In genomic region chr10:132163278-132163765, GRCh38 we compare ENCODE assay signal across 8 cellular contexts. TPM values are rescaled to one million over a fixed set of nuclear protein-coding genes. Genes with fewer than 3 reads are reported as not detected.
DNase-seq lines count a peak whose midpoint lies in the region; ATAC-seq, FAIRE-seq and TF ChIP-seq lines count a peak whose summit lies in the region.

No MANE protein-coding gene starts in this region.

- no peaks in the 10 kb centered on the region for H3K36me3 ChIP-seq in right atrium auricular region
- H3K36me3 ChIP-seq in H1 (ENCODE audit: control insufficient read depth in 2 of 4, insufficient read depth in 4 of 4, low read length in 3 of 4) = no peaks in the 10 kb centered on the region

- H2BK20ac ChIP-seq in H1 (ENCODE audit: low read length) = no peak overlapping the region

- H4K5ac ChIP-seq in H1 (ENCODE audit: insufficient read length, low read depth, low read length) = no peak overlapping the region

- peak overlapping the region; percentile 80 for H3K4ac ChIP-seq in H1 (replicated peaks; ENCODE audit: insufficient read length, low read depth, low read length)

- H3K4me1 ChIP-seq in right atrium auricular region = peaks cover 0 to 25% of the 10 kb centered on the region in 2 donors
- peaks cover 0 to 17% (median 12%) of the 10 kb centered on the region in 4 experiments; a peak in 6 of 7 replicates for H3K4me1 ChIP-seq in H1 (replicated peaks in 1 of 4; ENCODE audit: control insufficient read depth in 3 of 4, insufficient read depth in 4 of 4, low read length in 3 of 4)

- H3K27me3 ChIP-seq in right atrium auricular region (no peaks in the 10 kb centered on the region), H1 (replicated peaks in 1 of 4; ENCODE audit: control insufficient read depth in 3 of 4, extremely low read depth in 1 of 4, insufficient read depth in 3 of 4, low read length in 3 of 4) (no peaks in the 10 kb centered on the region; a peak in 1 of 7 replicates)

- H3K9ac ChIP-seq in H1 (replicated peaks in 1 of 4; ENCODE audit: extremely low read depth in 1 of 4, low read depth in 3 of 4, low read length in 3 of 4) = no peak overlapping the region

- CTCF ChIA-PET in H1 (lab: Charles Lee; ENCODE audit: partially characterized antibody) = interaction anchor here (0.9 to 2.3 kb wide), 4 partner anchors 13 to 117 kb away, joined by 3 to 9 read pairs (median 3); no protein-coding TSS in a partner anchor

- H3K79me1 ChIP-seq in H1 (ENCODE audit: low read depth, low read length) = no peaks in the 10 kb centered on the region

- peak; percentile 99 for FAIRE-seq in H1 (lab: Jason Lieb, UNC)

- 0 out of 2 replicates have a peak overlapping the region, but pooled peaks have one; percentile 61 for H2BK15ac ChIP-seq in H1 (ENCODE audit: low read length)

- peak overlapping the region; percentile 47 for H3K56ac ChIP-seq in H1 (replicated peaks; ENCODE audit: insufficient read length, low read depth, low read length)

- H2BK120ac ChIP-seq in H1 (replicated peaks; ENCODE audit: low read depth, low read length) = no peak overlapping the region

- intact Hi-C loops in Right ventricle myocardium inferior (cut with DNase I) = no loop called here

- TF ChIP-seq EP300 in H1 (IDR thresholded peaks at IDR 0.05; ENCODE audit: borderline replicate concordance in 1 of 2, low read depth in 2 of 2, low read length in 2 of 2) = no peak

- DNase-seq in Right ventricle myocardium inferior (ENCODE audit: missing footprints) (no peak), right atrium auricular region (ENCODE audit: low spot score) (no peak), RPMI8226 (peak; percentile 44), H1 (ENCODE audit: low read depth in 1 of 2, low spot score in 2 of 2) (peak; percentile 73 to 95), activated gamma-delta T cell treated with Interleukin-2 at 50 U/mL for 16 hours (no peak), hepatic stellate cell (ENCODE audit: low spot score) (no peak)
- peak; percentile 84 for DNase-seq in stimulated activated CD4-positive, alpha-beta T cell treated with anti-CD3 and anti-CD28 coated beads, Interleukin-1b, Interleukin-23, amount 100 ng/mL, for 48 hours

- peak overlapping the region; percentile 96; the same call in 1 of the 2 replicates for H2BK12ac ChIP-seq in H1 (ENCODE audit: low read depth, low read length)

- POLR2A ChIA-PET in H1 (lab: Charles Lee; ENCODE audit: partially characterized antibody) = interaction anchor here (1.2 to 1.5 kb wide), 2 partner anchors 10 to 16 kb away, joined by 4 to 5 read pairs; no protein-coding TSS in a partner anchor

- no peak overlapping the region for H3K4me3 ChIP-seq in right atrium auricular region
- peak overlapping the region in 2 of 4 experiments; percentile 34 to 36; a peak in 3 of 8 replicates for H3K4me3 ChIP-seq in H1 (ENCODE audit: extremely low read depth in 1 of 4, insufficient read depth in 2 of 4, low read depth in 3 of 4, low read length in 4 of 4)

- peak overlapping the region; percentile 79 for H4K91ac ChIP-seq in H1 (replicated peaks; ENCODE audit: insufficient read length, low read length)

- H3K18ac ChIP-seq in H1 (ENCODE audit: extremely low read depth, low read length) = peak overlapping the region; percentile 62

- no peaks in the 10 kb centered on the region for H4K20me1 ChIP-seq in H1 (replicated peaks in 1 of 2; ENCODE audit: control insufficient read depth in 1 of 2, insufficient read depth in 2 of 2, low read length in 2 of 2)

- no peak overlapping the region for H3K23ac ChIP-seq in H1 (ENCODE audit: insufficient read length)

- no peak for TF ChIP-seq RAD21 in H1 (IDR thresholded peaks at IDR 0.05 in 1 of 2, conservative IDR thresholded peaks at IDR 0.05 in 1 of 2; ENCODE audit: low read depth in 2 of 2, low read length in 2 of 2)

- H3K27ac ChIP-seq in right atrium auricular region (no peak overlapping the region), H1 (ENCODE audit: low read depth, low read length) (no peak overlapping the region)

- H3K14ac ChIP-seq in H1 (ENCODE audit: insufficient read length) = no peak overlapping the region

- ATAC-seq in Right ventricle myocardium inferior (peak; percentile 45), HG03354 (IDR thresholded peaks at IDR 0.05; ENCODE audit: poor library complexity, severe bottlenecking, unreplicated experiment) (peak; percentile 85)

- H2AK5ac ChIP-seq in H1 (ENCODE audit: low read depth, low read length) = no peak overlapping the region; the same call in 1 of the 2 replicates

- no peak overlapping the region for H4K8ac ChIP-seq in H1 (ENCODE audit: extremely low read depth, insufficient read depth, low read length)

- H3K79me2 ChIP-seq in H1 (ENCODE audit: control insufficient read depth in 1 of 2, insufficient read depth in 2 of 2, low read length in 2 of 2) = no peaks in the 10 kb centered on the region

- H2AFZ ChIP-seq in H1 (ENCODE audit: low read length) = no peak overlapping the region

- TF ChIP-seq CTCF in right atrium auricular region (IDR thresholded peaks at IDR 0.05) (peak in 1 of 2 donors; percentile 32), H1 (IDR thresholded peaks at IDR 0.05; ENCODE audit: control extremely low read depth in 1 of 3, insufficient read depth in 1 of 3, low read depth in 1 of 3, low read length in 3 of 3) (peak in 2 of 3 experiments; percentile 65 to 72; a peak in 3 of 4 replicates)

- 50% methylated on average over 15 of the region's 16 CpGs; no CpG with 5 or more reads in 1 of the 2 experiments for WGBS in H1 (ENCODE audit: extremely low coverage in 1 of 2, insufficient coverage in 1 of 2, insufficient read length in 1 of 2, insufficient replicate concordance in 2 of 2, low coverage in 1 of 2, low lambda C conversion rate in 2 of 2, missing lambda C conversion rate in 1 of 2), 2 experiments

- H3K23me2 ChIP-seq in H1 (ENCODE audit: low read depth, low read length) = peaks cover 4% of the 10 kb centered on the region; the same call in 1 of the 2 replicates

- peak overlapping the region; percentile 49 to 56 for H3K4me2 ChIP-seq in H1 (ENCODE audit: insufficient read depth in 1 of 2, low read depth in 2 of 2, low read length in 2 of 2)

- no peaks in the 10 kb centered on the region for H3K9me3 ChIP-seq in right atrium auricular region
- H3K9me3 ChIP-seq in H1 (ENCODE audit: insufficient read depth in 2 of 2, low read depth in 1 of 2, low read length in 1 of 2) = no peaks in the 10 kb centered on the region

- H2BK5ac ChIP-seq in H1 (ENCODE audit: low read depth, low read length) = peak overlapping the region; percentile 35; the same call in 1 of the 2 replicates

- no peak for TF ChIP-seq POLR2A in H1 (IDR thresholded peaks at IDR 0.05; ENCODE audit: control extremely low read depth in 1 of 2, low read depth in 2 of 2, low read length in 2 of 2)

TF ChIP-seq in H1, 55 proteins besides CTCF, POLR2A, EP300 and RAD21 (continues in another document):
- no peak for TF ChIP-seq JUN (IDR thresholded peaks at IDR 0.05; ENCODE audit: low read depth, low read length)
- no peak for TF ChIP-seq MAFK (IDR thresholded peaks at IDR 0.05; ENCODE audit: low read depth, low read length)
- TF ChIP-seq TAF1 (IDR thresholded peaks at IDR 0.05; ENCODE audit: low read depth, low read length) = no peak
- no peak for TF ChIP-seq JUND (IDR thresholded peaks at IDR 0.05; ENCODE audit: low read length)
- TF ChIP-seq SIRT6 (IDR thresholded peaks at IDR 0.05; ENCODE audit: low read length) = no peak
- no peak for TF ChIP-seq SIX5 (IDR thresholded peaks at IDR 0.05; ENCODE audit: low read depth, low read length)
- no peak for TF ChIP-seq PHF8 (conservative IDR thresholded peaks at IDR 0.05; ENCODE audit: low read depth, low read length)
- no peak for TF ChIP-seq CHD1 (IDR thresholded peaks at IDR 0.05; ENCODE audit: low read depth, low read length)
- TF ChIP-seq SAP30 (IDR thresholded peaks at IDR 0.05; ENCODE audit: insufficient read depth, insufficient replicate concordance, low read length) = no peak
- no peak for TF ChIP-seq BACH1 (IDR thresholded peaks at IDR 0.05; ENCODE audit: low read length)
- peak; percentile 73 for TF ChIP-seq YY1 (IDR thresholded peaks at IDR 0.05; ENCODE audit: low read depth, low read length)
- no peak for TF ChIP-seq CBX8 (IDR thresholded peaks at IDR 0.05; ENCODE audit: borderline replicate concordance, low read depth, low read length)
- peak; percentile 41 for TF ChIP-seq ASH2L (IDR thresholded peaks at IDR 0.05; ENCODE audit: low read length)
- TF ChIP-seq HDAC2 (IDR thresholded peaks at IDR 0.05; ENCODE audit: borderline replicate concordance in 1 of 2, low read depth in 2 of 2, low read length in 2 of 2) = no peak
- TF ChIP-seq GTF2F1 (IDR thresholded peaks at IDR 0.05; ENCODE audit: borderline replicate concordance, low read depth, low read length) = no peak
- no peak for TF ChIP-seq SP2 (IDR thresholded peaks at IDR 0.05; ENCODE audit: low read length)
- TF ChIP-seq MAX (IDR thresholded peaks at IDR 0.05) = peak; percentile 68; the same call in 1 of the 2 replicates
- TF ChIP-seq E2F6 (IDR thresholded peaks at IDR 0.05) = no peak
- peak in 1 of 2 experiments; percentile 67; a peak in 1 of 4 replicates for TF ChIP-seq SIN3A (conservative IDR thresholded peaks at IDR 0.05 in 1 of 2, IDR thresholded peaks at IDR 0.05 in 1 of 2; ENCODE audit: low read depth in 1 of 2, low read length in 2 of 2)
- TF ChIP-seq GABPA (IDR thresholded peaks at IDR 0.05; ENCODE audit: borderline replicate concordance, insufficient read depth, low read length) = no peak

RNA-seq across cellular contexts. Expression of gene DPYSL4, which starts 23.4 kb away (rescaled TPM):
- total RNA-seq in Right ventricle myocardium inferior = 24.9 TPM
- 1 to 10 TPM; 3.4 to 4.1 TPM for total RNA-seq in right atrium auricular region
- 15.2 and 16.4 TPM in 2 replicates for total RNA-seq in H1 (2021; fragmentation: NEBNext Ultra II Directional; extraction: Animal tissue kit (Norgen Biotek cat#: 25700))
- 12.9 and 21.6 TPM in 2 replicates for polyA plus RNA-seq in H1 (2011; rRNA removed)
- 12.2 TPM for polyA plus RNA-seq in H1 (2011; cell fraction: cytosol; rRNA removed)
- polyA plus RNA-seq in H1 (2011; cell fraction: nucleus; rRNA removed) = 51.0 TPM
- polyA plus RNA-seq in H1 (2012, experiment 1 of 2) = 17.8 to 24.2 TPM (median 20.8 TPM) in 4 replicates
- polyA plus RNA-seq in H1 (2012, experiment 2 of 2) = 13.3 TPM
- polyA plus RNA-seq in H1 (2013, experiment 1 of 2) = 15.1 TPM
- 13.3 TPM for polyA plus RNA-seq in H1 (2013, experiment 2 of 2)
- 7.1 and 10.2 TPM in 2 replicates for polyA minus RNA-seq in H1 (2011; rRNA and poly(A)+ RNA removed)
- 7.7 TPM for polyA minus RNA-seq in H1 (2011; cell fraction: cytosol; rRNA and poly(A)+ RNA removed)
- polyA minus RNA-seq in H1 (2011; cell fraction: nucleus; rRNA and poly(A)+ RNA removed) = 9.5 TPM

Comparison
In these comparisons a context has a peak if more than half of its experiments do, and no peak if none do; other contexts are left out.
1. DNase-seq: peak in RPMI8226 (single experiment), H1 (2 of 2) and stimulated activated CD4-positive, alpha-beta T cell treated with anti-CD3 and anti-CD28 coated beads, Interleukin-1b, Interleukin-23, amount 100 ng/mL, for 48 hours (single experiment); none in Right ventricle myocardium inferior (single experiment), right atrium auricular region (single experiment), activated gamma-delta T cell treated with Interleukin-2 at 50 U/mL for 16 hours (single experiment) and hepatic stellate cell (single experiment).